1 cellular context compared by ENCODE assay signal in the genomic region with DNA sequence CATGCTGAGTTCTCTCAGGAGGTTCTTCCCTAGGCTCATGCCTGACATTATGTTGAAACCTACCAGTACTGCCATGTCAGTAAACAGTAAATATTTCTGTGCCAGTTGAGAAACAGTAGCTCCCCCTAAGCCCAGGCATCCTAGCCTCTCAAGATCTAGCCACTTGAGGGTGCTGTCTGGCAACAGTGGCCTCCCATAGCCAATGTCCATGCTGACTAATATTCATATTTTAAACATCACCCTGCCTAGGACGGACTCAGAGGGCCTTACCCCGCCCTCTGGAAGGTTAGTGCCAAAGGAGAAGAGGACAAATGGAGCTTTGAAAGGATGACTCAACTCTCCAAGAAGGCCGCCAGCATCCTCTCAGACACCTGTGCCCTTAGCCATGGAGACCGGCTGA.
A peak's percentile ranks its signal among the peaks of the same experiment; 100 is the strongest.
TF ChIP-seq lines count a peak whose summit lies in the region.

No MANE protein-coding gene starts in this region.

TF ChIP-seq in SK-N-SH, 30 proteins besides CTCF, POLR2A, EP300 and RAD21 (continued from another document):
- no peak for TF ChIP-seq REST (IDR thresholded peaks at IDR 0.05; ENCODE audit: low read depth, low read length)
- TF ChIP-seq TCF12 (IDR thresholded peaks at IDR 0.05) = no peak
- TF ChIP-seq YY1 (IDR thresholded peaks at IDR 0.05; ENCODE audit: low read depth) = no peak
- TF ChIP-seq, protein P1, sequence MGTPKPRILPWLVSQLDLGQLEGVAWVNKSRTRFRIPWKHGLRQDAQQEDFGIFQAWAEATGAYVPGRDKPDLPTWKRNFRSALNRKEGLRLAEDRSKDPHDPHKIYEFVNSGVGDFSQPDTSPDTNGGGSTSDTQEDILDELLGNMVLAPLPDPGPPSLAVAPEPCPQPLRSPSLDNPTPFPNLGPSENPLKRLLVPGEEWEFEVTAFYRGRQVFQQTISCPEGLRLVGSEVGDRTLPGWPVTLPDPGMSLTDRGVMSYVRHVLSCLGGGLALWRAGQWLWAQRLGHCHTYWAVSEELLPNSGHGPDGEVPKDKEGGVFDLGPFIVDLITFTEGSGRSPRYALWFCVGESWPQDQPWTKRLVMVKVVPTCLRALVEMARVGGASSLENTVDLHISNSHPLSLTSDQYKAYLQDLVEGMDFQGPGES (IDR thresholded peaks at IDR 0.05; ENCODE audit: low read depth, low read length) = no peak
- TF ChIP-seq PBX3 (IDR thresholded peaks at IDR 0.05) = no peak
- peak; percentile 31 for TF ChIP-seq SMC3 (IDR thresholded peaks at IDR 0.05; ENCODE audit: low read depth, low read length)
- TF ChIP-seq GABPA (IDR thresholded peaks at IDR 0.05; ENCODE audit: low read depth) = no peak
